1 cellular context compared by ENCODE assay signal in genomic region chr9:129784951-129785350, GRCh38. TPM values are rescaled to one million over a fixed set of nuclear protein-coding genes. Genes with fewer than 3 reads are reported as not detected.
"Had no signal": no experiment of that assay in that cellular context is flagged by ENCODE, and none has a peak within 500 bp of the region (broad histone marks: within the 10 kb centered on the region; RNA-seq: fewer than 3 reads in every experiment).

No MANE protein-coding gene starts in this region.

RNA-seq across cellular contexts. Expression of gene PTGES, which starts 32.1 kb away (rescaled TPM):
- total RNA-seq: GM12878 had no signal
